19 cellular contexts compared by ENCODE assay signal in the genomic region with DNA sequence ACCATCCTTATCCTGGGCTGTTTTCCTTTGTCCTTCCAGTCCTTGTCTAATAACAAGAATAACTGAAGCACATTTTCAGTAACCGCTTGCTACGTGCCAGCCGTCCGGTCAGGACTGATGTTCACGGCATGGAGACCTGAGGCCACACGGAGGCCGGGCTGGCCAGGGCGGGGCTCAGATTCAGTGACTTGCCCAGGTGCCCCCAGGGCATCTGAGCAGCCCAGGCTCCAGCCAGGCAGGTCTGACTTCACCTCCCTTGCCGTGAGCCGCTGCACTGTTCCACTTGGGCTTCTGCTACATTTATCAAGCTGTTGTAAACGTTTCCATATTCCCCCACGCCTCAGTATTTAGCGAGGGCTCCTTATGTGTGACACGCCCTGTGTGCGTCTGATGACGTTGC.
"Had no signal": no experiment of that assay in that cellular context is flagged by ENCODE, and none has a peak within 500 bp of the region (broad histone marks: within the 10 kb centered on the region; RNA-seq: fewer than 3 reads in every experiment).

No MANE protein-coding gene starts in this region.

- ATAC-seq: activated CD4-positive, CD25-positive, alpha-beta regulatory T cell treated with anti-CD3 and anti-CD28 coated beads, Interleukin-2, amount 50 U/mL, for 24 hours; activated T-helper 17 cell treated with anti-CD3 and anti-CD28 coated beads, Interleukin-2, amount 50 U/mL, for 72 hours; heart left ventricle; left cardiac atrium; mucosa of descending colon had no signal

- H3K9me3 Mint-ChIP-seq: activated CD4-positive, alpha-beta T cell treated with anti-CD3 and anti-CD28 coated beads, Interleukin-2, amount 10 ng/mL, durations not matched to agents 24 days and 14 days; activated naive CD8-positive, alpha-beta T cell treated with anti-CD3 and anti-CD28 coated beads, Interleukin-2, amount 10 ng/mL, durations not matched to agents 7 days and 5 days; activated T-helper 17 cell treated with anti-CD3 and anti-CD28 coated beads, Interleukin-2, amount 50 U/mL, for 72 hours; neural crest cell had no signal

- H3K27ac Mint-ChIP-seq: activated CD4-positive, alpha-beta T cell treated with anti-CD3 and anti-CD28 coated beads, Interleukin-2, amount 10 ng/mL, durations not matched to agents 24 days and 14 days; activated naive CD8-positive, alpha-beta T cell treated with anti-CD3 and anti-CD28 coated beads, Interleukin-2, amount 10 ng/mL, durations not matched to agents 7 days and 5 days; activated T-helper 17 cell treated with anti-CD3 and anti-CD28 coated beads, Interleukin-2, amount 50 U/mL, for 72 hours had no signal

- H3K36me3 ChIP-seq: uterus had no signal

- H3K27me3 Mint-ChIP-seq: activated CD4-positive, alpha-beta T cell treated with anti-CD3 and anti-CD28 coated beads, Interleukin-2, amount 10 ng/mL, durations not matched to agents 24 days and 14 days; activated naive CD8-positive, alpha-beta T cell treated with anti-CD3 and anti-CD28 coated beads, Interleukin-2, amount 10 ng/mL, durations not matched to agents 7 days and 5 days; activated T-helper 17 cell treated with anti-CD3 and anti-CD28 coated beads, Interleukin-2, amount 50 U/mL, for 72 hours had no signal

- H3K27ac ChIP-seq: heart left ventricle, uterus had no signal

- DNase-seq: activated CD4-positive, alpha-beta T cell treated with anti-CD3 and anti-CD28 coated beads, Interleukin-2, amount 10 ng/mL, durations not matched to agents 24 days and 14 days; activated naive CD8-positive, alpha-beta T cell treated with anti-CD3 and anti-CD28 coated beads, Interleukin-2, amount 10 ng/mL, durations not matched to agents 7 days and 5 days; activated T-cell treated with anti-CD3 and anti-CD28 coated beads, Interleukin-2, amount 50 U/mL, for 1 hour; amygdala; heart left ventricle; left cardiac atrium; mesenchymal stem cell; mucosa of descending colon; occipital lobe; posterior cingulate gyrus; stimulated activated CD4-positive, alpha-beta T cell treated with anti-CD3 and anti-CD28 coated beads, Interleukin-2, amount 100 ng/mL, for 48 hours; stimulated activated CD8-positive, alpha-beta memory T cell treated with anti-CD3 and anti-CD28 coated beads, Interleukin-4, amount 100 ng/mL, for 48 hours; stimulated activated naive CD4-positive, alpha-beta T cell; SW 1271; uterus had no signal

- H3K4me3 Mint-ChIP-seq: activated CD4-positive, alpha-beta T cell treated with anti-CD3 and anti-CD28 coated beads, Interleukin-2, amount 10 ng/mL, durations not matched to agents 24 days and 14 days; activated naive CD8-positive, alpha-beta T cell treated with anti-CD3 and anti-CD28 coated beads, Interleukin-2, amount 10 ng/mL, durations not matched to agents 7 days and 5 days; activated T-helper 17 cell treated with anti-CD3 and anti-CD28 coated beads, Interleukin-2, amount 50 U/mL, for 72 hours; neural crest cell had no signal

- H3K27me3 ChIP-seq: heart left ventricle, uterus had no signal

- H3K4me3 ChIP-seq: coronary artery, heart left ventricle, mucosa of descending colon, uterus had no signal

- H3K9me3 ChIP-seq: heart left ventricle, mucosa of descending colon, uterus had no signal
